Comparison of ENCODE assay signal across 31 cellular contexts in genomic region chr17:44383363-44383762, GRCh38. TPM values are rescaled to one million over a fixed set of nuclear protein-coding genes. Genes with fewer than 3 reads are reported as not detected.
"Had no signal": no experiment of that assay in that cellular context is flagged by ENCODE, and none has a peak within 500 bp of the region (broad histone marks: within the 10 kb centered on the region; RNA-seq: fewer than 3 reads in every experiment).

No MANE protein-coding gene starts in this region.

- ATAC-seq: activated CD8-positive, alpha-beta memory T cell treated with anti-CD3 and anti-CD28 coated beads, Interleukin-2, amount 10 ng/mL, durations not matched to agents 7 days and 5 days; activated CD8-positive, alpha-beta T cell treated with anti-CD3 and anti-CD28 coated beads for 36 hours; foreskin keratinocyte; gastrocnemius medialis; heart left ventricle; T-cell had no signal

- H3K4me3 ChIP-seq: coronary artery, dorsolateral prefrontal cortex, esophagus muscularis mucosa, gastrocnemius medialis, heart left ventricle had no signal

- FAIRE-seq: astrocyte had no signal

- H3K27me3 ChIP-seq: dorsolateral prefrontal cortex had no signal

- H3K36me3 ChIP-seq: esophagus muscularis mucosa, gastrocnemius medialis, heart left ventricle, WERI-Rb-1 had no signal

- H3K9me3 ChIP-seq: esophagus muscularis mucosa, gastrocnemius medialis, heart left ventricle had no signal

- H3K27ac ChIP-seq: coronary artery, dorsolateral prefrontal cortex, esophagus muscularis mucosa, foreskin keratinocyte, gastrocnemius medialis, heart left ventricle, WERI-Rb-1 had no signal

- DNase-seq: activated B cell treated with CpG ODN at 0.5 μM for 24 hours; activated CD4-positive, alpha-beta T cell treated with anti-CD3 and anti-CD28 coated beads for 1 hour; activated CD4-positive, alpha-beta T cell treated with anti-CD3 and anti-CD28 coated beads for 4 hours; activated CD4-positive, alpha-beta T cell treated with anti-CD3 and anti-CD28 coated beads, Interleukin-2, amount 50 U/mL, for 1 hour; activated CD4-positive, alpha-beta T cell treated with anti-CD3 and anti-CD28 coated beads, Interleukin-2, amount 50 U/mL, for 48 hours; activated CD8-positive, alpha-beta memory T cell treated with anti-CD3 and anti-CD28 coated beads, Interleukin-2, amount 10 ng/mL, durations not matched to agents 7 days and 5 days; activated CD8-positive, alpha-beta memory T cell treated with anti-CD3 and anti-CD28 coated beads, Interleukin-2, amount 50 U/mL, for 4 hours; activated CD8-positive, alpha-beta T cell treated with anti-CD3 and anti-CD28 coated beads for 36 hours; activated gamma-delta T cell treated with Interleukin-2 at 50 U/mL for 16 hours; activated naive CD4-positive, alpha-beta T cell treated with anti-CD3 and anti-CD28 coated beads, Interleukin-2, amount 50 U/mL, for 16 hours; activated naive CD4-positive, alpha-beta T cell treated with Interleukin-2 at 50 U/mL for 16 hours; activated T-cell treated with anti-CD3 and anti-CD28 coated beads, Interleukin-2, amount 50 U/mL, for 1 hour; activated T-cell treated with anti-CD3 and anti-CD28 coated beads, Interleukin-2, amount 50 U/mL, for 48 hours; amniotic stem cell; anterior cingulate cortex; caudate nucleus; effector memory CD4-positive, alpha-beta T cell; endodermal cell; erythroblast; foreskin keratinocyte; gastrocnemius medialis; glutamatergic neuron; heart left ventricle; SW 1271; T-cell; T1000; WERI-Rb-1 had no signal

RNA-seq across cellular contexts. Expression of gene ITGA2B, which starts 6.1 kb away (rescaled TPM):
- total RNA-seq: activated B cell treated with CpG ODN at 0.5 μM for 24 hours had no signal
